ENCODE assay signal across 21 cellular contexts in the genomic region with DNA sequence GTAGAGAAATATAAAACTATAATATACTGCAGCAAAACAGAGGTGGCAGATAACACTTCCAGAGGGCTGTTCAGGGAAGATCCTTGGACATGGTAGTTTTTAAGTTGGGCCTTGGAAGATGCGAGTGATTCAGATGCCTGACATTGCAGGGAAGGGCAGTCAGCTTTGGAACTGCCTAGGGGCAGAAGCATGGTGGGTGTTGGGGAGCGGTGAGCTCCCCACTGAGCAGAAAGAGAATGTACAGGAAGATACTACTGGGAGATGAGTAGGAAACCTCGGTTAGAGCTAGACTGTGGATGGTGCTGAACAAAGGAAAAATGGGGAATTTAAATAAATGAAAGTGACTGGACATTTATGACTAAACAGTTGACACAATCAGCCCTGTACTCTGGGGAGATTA. TPM values are rescaled to one million over a fixed set of nuclear protein-coding genes. Genes with fewer than 3 reads are reported as not detected.
DNase-seq lines count a peak whose midpoint lies in the region; ATAC-seq, FAIRE-seq and TF ChIP-seq lines count a peak whose summit lies in the region.
"Had no signal": no experiment of that assay in that cellular context is flagged by ENCODE, and none has a peak within 500 bp of the region (broad histone marks: within the 10 kb centered on the region; RNA-seq: fewer than 3 reads in every experiment).

No MANE protein-coding gene starts in this region.

- H3K27ac ChIP-seq in GM23338 (ENCODE audit: low read depth) (no peak overlapping the region), H1 (ENCODE audit: low read depth, low read length) (no peak overlapping the region), trophoblast cell (ENCODE audit: low read depth, low read length) (no peak overlapping the region), stomach (no peak overlapping the region), tibial artery (no peak overlapping the region)
- H3K27ac ChIP-seq: Peyer's patch had no signal

- H3K79me1 ChIP-seq in H1 (ENCODE audit: low read depth, low read length) (no peaks in the 10 kb centered on the region), trophoblast cell (ENCODE audit: low read length) (no peaks in the 10 kb centered on the region)

- H3K23ac ChIP-seq in H1 (ENCODE audit: insufficient read length) (no peak overlapping the region), trophoblast cell (ENCODE audit: low read length) (no peak overlapping the region)

- H2AK5ac ChIP-seq in H1 (ENCODE audit: low read depth, low read length), result no peak overlapping the region
- H2AK5ac ChIP-seq in trophoblast cell (ENCODE audit: low read length), result no peak overlapping the region

- TF ChIP-seq RAD21 in H1 (IDR thresholded peaks at IDR 0.05 in 1 of 2, conservative IDR thresholded peaks at IDR 0.05 in 1 of 2; ENCODE audit: low read depth in 2 of 2, low read length in 2 of 2), result no peak

- H3K4me3 ChIP-seq in GM23338, result no peak overlapping the region
- H3K4me3 ChIP-seq in H1 (ENCODE audit: extremely low read depth in 1 of 4, insufficient read depth in 2 of 4, low read depth in 3 of 4, low read length in 4 of 4), result no peak overlapping the region
- H3K4me3 ChIP-seq in trophoblast cell (ENCODE audit: low read depth, low read length), result no peak overlapping the region
- H3K4me3 ChIP-seq in stomach, result no peak overlapping the region
- no peak overlapping the region for H3K4me3 ChIP-seq in tibial artery
- H3K4me3 ChIP-seq: Peyer's patch had no signal

- H2AFZ ChIP-seq in GM23338, result no peak overlapping the region; the same call in 1 of the 2 replicates
- peak overlapping the region; percentile 3; the same call in 1 of the 2 replicates for H2AFZ ChIP-seq in H1 (ENCODE audit: low read length)
- H2AFZ ChIP-seq in trophoblast cell (ENCODE audit: insufficient read depth, low read length, poor library complexity), result no peak overlapping the region

- H3K9me3 Mint-ChIP-seq in GM23338 (no peaks in the 10 kb centered on the region), CD14-positive monocyte (no peaks in the 10 kb centered on the region)
- H3K9me3 Mint-ChIP-seq: CD4-positive, alpha-beta memory T cell had no signal

- H3K4me2 ChIP-seq in GM23338 (no peak overlapping the region), H1 (ENCODE audit: insufficient read depth in 1 of 2, low read depth in 2 of 2, low read length in 2 of 2) (no peak overlapping the region), trophoblast cell (ENCODE audit: low read length) (peak overlapping the region; percentile 4)

- H4K20me1 ChIP-seq in GM23338 (replicated peaks; ENCODE audit: insufficient read depth) (no peaks in the 10 kb centered on the region), H1 (replicated peaks in 1 of 2; ENCODE audit: control insufficient read depth in 1 of 2, insufficient read depth in 2 of 2, low read length in 2 of 2) (no peaks in the 10 kb centered on the region)

- peaks cover 30% of the 10 kb centered on the region for H3K4me1 Mint-ChIP-seq in GM23338
- H3K4me1 Mint-ChIP-seq in CD14-positive monocyte, result no peaks in the 10 kb centered on the region
- H3K4me1 Mint-ChIP-seq: CD4-positive, alpha-beta memory T cell had no signal

- no peak overlapping the region for H3K56ac ChIP-seq in H1 (replicated peaks; ENCODE audit: insufficient read length, low read depth, low read length)

- no peak overlapping the region for H3K4ac ChIP-seq in H1 (replicated peaks; ENCODE audit: insufficient read length, low read depth, low read length)
- H3K4ac ChIP-seq in trophoblast cell (ENCODE audit: low read depth, low read length), result no peak overlapping the region

- TF ChIP-seq CTCF in GM23338 (conservative IDR thresholded peaks at IDR 0.05; ENCODE audit: low read depth in 2 of 2) (no peak), H1 (IDR thresholded peaks at IDR 0.05; ENCODE audit: control extremely low read depth in 1 of 3, insufficient read depth in 1 of 3, low read depth in 1 of 3, low read length in 3 of 3) (no peak), stomach (IDR thresholded peaks at IDR 0.05) (no peak), CD14-positive monocyte (IDR thresholded peaks at IDR 0.05) (no peak), tibial artery (IDR thresholded peaks at IDR 0.05) (no peak)

- H2BK5ac ChIP-seq in H1 (ENCODE audit: low read depth, low read length) (peak overlapping the region; percentile 44; the same call in 1 of the 2 replicates), trophoblast cell (ENCODE audit: low read depth, low read length, poor library complexity) (no peak overlapping the region)

- FAIRE-seq in H1 (lab: Jason Lieb, UNC), result no peak
- FAIRE-seq: GM12891 had no signal

- no peak overlapping the region for H3K14ac ChIP-seq in H1 (ENCODE audit: insufficient read length)
- H3K14ac ChIP-seq in trophoblast cell (ENCODE audit: low read length), result no peak overlapping the region

- H2BK120ac ChIP-seq in H1 (replicated peaks; ENCODE audit: low read depth, low read length), result no peak overlapping the region
- no peak overlapping the region for H2BK120ac ChIP-seq in trophoblast cell (ENCODE audit: insufficient read depth, low read length, poor library complexity)

- ATAC-seq in GM23338, result no peak
- ATAC-seq: SK-N-SH treated with all-trans-retinoic acid at 6 μM for 48 hours had no signal

- CTCF ChIA-PET in H1 (lab: Charles Lee; ENCODE audit: partially characterized antibody), result no interaction called here

- WGBS in H1 (ENCODE audit: extremely low coverage in 1 of 2, insufficient coverage in 1 of 2, insufficient read length in 1 of 2, insufficient replicate concordance in 2 of 2, low coverage in 1 of 2, low lambda C conversion rate in 2 of 2, missing lambda C conversion rate in 1 of 2), 2 experiments, result 87% methylated on average over 3 of the region's 3 CpGs; no CpG with 5 or more reads in 1 of the 2 experiments
- WGBS in trophoblast cell (ENCODE audit: extremely low coverage, insufficient coverage, insufficient read length), result no CpG with 5 or more reads among the region's 3 CpGs
- 74 to 87% (median 80%) methylated on average over 3 of the region's 3 CpGs for WGBS in stomach, 5 donors

- H2BK20ac ChIP-seq in H1 (ENCODE audit: low read length), result no peak overlapping the region

- peak overlapping the region; percentile 54; the same call in 1 of the 2 replicates for H2BK15ac ChIP-seq in H1 (ENCODE audit: low read length)

- no peak for TF ChIP-seq POLR2A in H1 (IDR thresholded peaks at IDR 0.05; ENCODE audit: control extremely low read depth in 1 of 2, low read depth in 2 of 2, low read length in 2 of 2)
- no peak for TF ChIP-seq POLR2A in stomach (IDR thresholded peaks at IDR 0.05)

- H2BK12ac ChIP-seq in H1 (ENCODE audit: low read depth, low read length) (no peak overlapping the region; the same call in 1 of the 2 replicates), trophoblast cell (ENCODE audit: low read length) (no peak overlapping the region)

- H3K27me3 ChIP-seq in GM23338 (ENCODE audit: insufficient read depth) (no peaks in the 10 kb centered on the region), H1 (replicated peaks in 1 of 4; ENCODE audit: control insufficient read depth in 3 of 4, extremely low read depth in 1 of 4, insufficient read depth in 3 of 4, low read length in 3 of 4) (no peaks in the 10 kb centered on the region), trophoblast cell (ENCODE audit: insufficient read depth, low read length) (no peaks in the 10 kb centered on the region), stomach (no peaks in the 10 kb centered on the region), tibial artery (no peaks in the 10 kb centered on the region)
- H3K27me3 ChIP-seq: BE2C, Peyer's patch had no signal

- H3K27me3 Mint-ChIP-seq in GM23338 (ENCODE audit: insufficient read depth, low read depth, poor library complexity) (peaks cover 2% of the 10 kb centered on the region), CD14-positive monocyte (ENCODE audit: low read depth in 3 of 3) (peaks cover 2% of the 10 kb centered on the region in 3 donors)
- H3K27me3 Mint-ChIP-seq: CD4-positive, alpha-beta memory T cell had no signal

- no peaks in the 10 kb centered on the region; the same call in 1 of the 2 replicates for H3K23me2 ChIP-seq in H1 (ENCODE audit: low read depth, low read length)

- H3K79me2 ChIP-seq in GM23338 (replicated peaks; ENCODE audit: insufficient read depth), result no peaks in the 10 kb centered on the region
- no peaks in the 10 kb centered on the region for H3K79me2 ChIP-seq in H1 (ENCODE audit: control insufficient read depth in 1 of 2, insufficient read depth in 2 of 2, low read length in 2 of 2)
- no peaks in the 10 kb centered on the region for H3K79me2 ChIP-seq in trophoblast cell (ENCODE audit: control insufficient read depth, insufficient read depth, low read length, poor library complexity)

- TF ChIP-seq EP300 in H1 (IDR thresholded peaks at IDR 0.05; ENCODE audit: borderline replicate concordance in 1 of 2, low read depth in 2 of 2, low read length in 2 of 2) (no peak), stomach (IDR thresholded peaks at IDR 0.05) (no peak)

- no peak overlapping the region for H4K5ac ChIP-seq in H1 (ENCODE audit: insufficient read length, low read depth, low read length)

- intact Hi-C loops in stomach (cut with DNase I; ENCODE audit: low total_unique reads), result no loop called here
- intact Hi-C loops in CD14-positive monocyte (cut with micrococcal nuclease), result no loop called here
- intact Hi-C loops in tibial artery (cut with DNase I; ENCODE audit: low total_unique reads), result no loop called here

- H3K18ac ChIP-seq in H1 (ENCODE audit: extremely low read depth, low read length) (peak overlapping the region; percentile 16; the same call in 1 of the 2 replicates), trophoblast cell (ENCODE audit: low read length) (no peak overlapping the region)

- H3K4me3 Mint-ChIP-seq in GM23338, result no peak overlapping the region
- no peak overlapping the region for H3K4me3 Mint-ChIP-seq in CD14-positive monocyte
- H3K4me3 Mint-ChIP-seq: CD4-positive, alpha-beta memory T cell had no signal

- H3K9ac ChIP-seq in H1 (replicated peaks in 1 of 4; ENCODE audit: extremely low read depth in 1 of 4, low read depth in 3 of 4, low read length in 3 of 4) (no peak overlapping the region), trophoblast cell (ENCODE audit: low read length) (no peak overlapping the region)

- H4K8ac ChIP-seq in H1 (ENCODE audit: extremely low read depth, insufficient read depth, low read length) (no peak overlapping the region), trophoblast cell (ENCODE audit: low read depth, low read length) (no peak overlapping the region)

- H3K9me3 ChIP-seq in H1 (ENCODE audit: insufficient read depth in 2 of 2, low read depth in 1 of 2, low read length in 1 of 2) (no peaks in the 10 kb centered on the region), trophoblast cell (ENCODE audit: insufficient read depth, low read depth, low read length) (no peaks in the 10 kb centered on the region), stomach (no peaks in the 10 kb centered on the region), tibial artery (no peaks in the 10 kb centered on the region)
- H3K9me3 ChIP-seq: BE2C, Peyer's patch had no signal

- H4K91ac ChIP-seq in H1 (replicated peaks; ENCODE audit: insufficient read length, low read length) (no peak overlapping the region), trophoblast cell (ENCODE audit: low read depth, low read length) (no peak overlapping the region)

- H4K12ac ChIP-seq in trophoblast cell (ENCODE audit: low read depth, low read length), result no peak overlapping the region

- H3K36me3 ChIP-seq in GM23338 (ENCODE audit: insufficient read depth), result no peaks in the 10 kb centered on the region
- no peaks in the 10 kb centered on the region for H3K36me3 ChIP-seq in H1 (ENCODE audit: control insufficient read depth in 2 of 4, insufficient read depth in 4 of 4, low read length in 3 of 4)
- peaks cover 0 to 1% of the 10 kb centered on the region in 2 experiments for H3K36me3 ChIP-seq in trophoblast cell (ENCODE audit: control insufficient read depth in 1 of 2, insufficient read depth in 2 of 2, low read length in 2 of 2)
- no peaks in the 10 kb centered on the region for H3K36me3 ChIP-seq in stomach
- H3K36me3 ChIP-seq in tibial artery, result no peaks in the 10 kb centered on the region
- H3K36me3 ChIP-seq: BE2C, Peyer's patch had no signal

- POLR2A ChIA-PET in H1 (lab: Charles Lee; ENCODE audit: partially characterized antibody), result no interaction called here

- no peaks in the 10 kb centered on the region for H3F3A ChIP-seq in GM23338 (replicated peaks; ENCODE audit: low read depth)

- H3K27ac Mint-ChIP-seq in GM23338 (peak overlapping the region; percentile 63; the same call in 1 of the 2 replicates), CD14-positive monocyte (no peak overlapping the region)

- H3K36me3 Mint-ChIP-seq in GM23338 (ENCODE audit: low read depth) (no peaks in the 10 kb centered on the region), CD14-positive monocyte (no peaks in the 10 kb centered on the region)
- H3K36me3 Mint-ChIP-seq: CD4-positive, alpha-beta memory T cell had no signal

- no peak for DNase-seq in GM23338 (ENCODE audit: low spot score)
- peak; percentile 50 for DNase-seq in M059J (ENCODE audit: low read depth)
- no peak for DNase-seq in H1 (ENCODE audit: low read depth in 1 of 2, low spot score in 2 of 2)
- DNase-seq in trophoblast cell, result peak in 1 of 2 donors; percentile 7
- DNase-seq in stomach, result no peak
- no peak for DNase-seq in CD14-positive monocyte (ENCODE audit: low spot score)
- DNase-seq in tibial artery, result no peak
- DNase-seq: BE2C; Calu3; CD4-positive, alpha-beta memory T cell; DMS53; GDM1; H7; KBM-7; NCI-H1436 treated with DMSO at 0.1 percent for 48 hours; NCI-H2081; NCI-H510A treated with DMSO at 0.1 percent for 48 hours; Peyer's patch; SHP77 treated with DMSO at 0.1 percent for 48 hours had no signal

- H3K4me1 ChIP-seq in GM23338 (ENCODE audit: insufficient read depth) (peaks cover 25% of the 10 kb centered on the region; the same call in 1 of the 2 replicates), H1 (replicated peaks in 1 of 4; ENCODE audit: control insufficient read depth in 3 of 4, insufficient read depth in 4 of 4, low read length in 3 of 4) (peaks cover 0 to 7% (median 2%) of the 10 kb centered on the region in 4 experiments; a peak in 4 of 7 replicates), trophoblast cell (ENCODE audit: control insufficient read depth in 1 of 2, insufficient read depth in 2 of 2, low read length in 2 of 2) (peaks cover 3 to 7% of the 10 kb centered on the region in 2 experiments), stomach (no peaks in the 10 kb centered on the region), tibial artery (no peaks in the 10 kb centered on the region)
- H3K4me1 ChIP-seq: BE2C, Peyer's patch had no signal

- H3K9me2 ChIP-seq in GM23338 (ENCODE audit: insufficient read depth), result no peaks in the 10 kb centered on the region

RNA-seq across cellular contexts. Expression of gene SEC24B, which starts 24.9 kb away (rescaled TPM):
- 30.1 and 32.8 TPM in 2 replicates for total RNA-seq in GM23338 (2014; rRNA removed; shearing (Covaris generic))
- polyA plus RNA-seq in GM23338 (2016; fragmentation: Nextera tagmentation; extraction: Ambion mirVana) (9.2 and 9.4 TPM in 2 replicates), H1 (2011; rRNA removed) (20.5 and 30.9 TPM in 2 replicates), stomach (10 to 100 TPM in 1 of 3 donors, 1 to 10 TPM in 2; 5.4 to 10.2 (median 6.3) TPM), CD14-positive monocyte (10 to 100 TPM in 1 of 2 donors, 1 to 10 TPM in 1; 8.0 to 11.8 TPM)
- total RNA-seq in M059J (2014; rRNA removed; shearing (Covaris generic)), result 12.9 and 18.6 TPM in 2 replicates
- 24.2 and 25.6 TPM in 2 replicates for total RNA-seq in H1 (2021; fragmentation: NEBNext Ultra II Directional; extraction: Animal tissue kit (Norgen Biotek cat#: 25700))
- 21.1 TPM for polyA plus RNA-seq in H1 (2011; cell fraction: cytosol; rRNA removed)
- 24.8 TPM for polyA plus RNA-seq in H1 (2011; cell fraction: nucleus; rRNA removed)
- 11.7 to 17.1 TPM (median 14.9 TPM) in 4 replicates for polyA plus RNA-seq in H1 (2012, experiment 1 of 2)
- polyA plus RNA-seq in H1 (2012, experiment 2 of 2), result 1.2 TPM
- polyA plus RNA-seq in H1 (2013, experiment 1 of 2), result 15.1 TPM
- polyA plus RNA-seq in H1 (2013, experiment 2 of 2), result 15.1 TPM
- polyA minus RNA-seq in H1 (2011; rRNA and poly(A)+ RNA removed), result 95.6 and 123 TPM in 2 replicates
- polyA minus RNA-seq in H1 (2011; cell fraction: cytosol; rRNA and poly(A)+ RNA removed), result 23.7 TPM
- 71.0 TPM for polyA minus RNA-seq in H1 (2011; cell fraction: nucleus; rRNA and poly(A)+ RNA removed)
- 24.1 and 24.9 TPM in 2 replicates for polyA plus RNA-seq in trophoblast cell (2013)
- total RNA-seq in stomach, result 10 to 100 TPM in 4 of 5 donors, 1 to 10 TPM in 1; 2.3 to 56.0 (median 26.3) TPM
